ENCODE assay signal across 8 cellular contexts in genomic region chr16:75433732-75434413, GRCh38. TPM values are rescaled to one million over a fixed set of nuclear protein-coding genes. Genes with fewer than 3 reads are reported as not detected.
A peak's percentile ranks its signal among the peaks of the same experiment; 100 is the strongest.
DNase-seq lines count a peak whose midpoint lies in the region; ATAC-seq and TF ChIP-seq lines count a peak whose summit lies in the region.

No MANE protein-coding gene starts in this region.

- no peaks in the 10 kb centered on the region for H3K36me3 ChIP-seq in HAP-1 (replicated peaks)
- no peaks in the 10 kb centered on the region for H3K36me3 ChIP-seq in SJCRH30
- no peaks in the 10 kb centered on the region for H3K36me3 ChIP-seq in kidney epithelial cell (ENCODE audit: control insufficient read depth, insufficient read depth, low read length)

- no peaks in the 10 kb centered on the region for H3K9me3 ChIP-seq in HAP-1
- no peaks in the 10 kb centered on the region for H3K9me3 ChIP-seq in SJCRH30 (replicated peaks)

- in situ Hi-C loops in HAP-1 (cut with MboI; ENCODE audit: low sequenced_read_pairs), result no loop called here

- no peak for TF ChIP-seq CTCF in LNCaP clone FGC (IDR thresholded peaks at IDR 0.05; ENCODE audit: control insufficient read depth, extremely low read depth, insufficient read depth)
- no peak for TF ChIP-seq CTCF in kidney epithelial cell (IDR thresholded peaks at IDR 0.05; ENCODE audit: insufficient read depth, low read length, poor library complexity, severe bottlenecking)

- H3K27me3 ChIP-seq in HAP-1 (ENCODE audit: low read depth) (no peaks in the 10 kb centered on the region), SJCRH30 (no peaks in the 10 kb centered on the region), kidney epithelial cell (ENCODE audit: control insufficient read depth, insufficient read depth, low read length) (no peaks in the 10 kb centered on the region)

- H3K4me1 ChIP-seq in HAP-1 (peaks cover 5% of the 10 kb centered on the region; the same call in 1 of the 2 replicates), SJCRH30 (no peaks in the 10 kb centered on the region)

- DNase-seq in Right ventricle myocardium inferior (ENCODE audit: missing footprints) (no peak), cardiac septum (ENCODE audit: low spot score) (no peak), HAP-1 (ENCODE audit: low spot score in 2 of 2) (no peak), LNCaP clone FGC (ENCODE audit: low read depth) (peak; percentile 94), SJCRH30 (peak; percentile 54 to 72), cerebellum (ENCODE audit: low spot score) (peak; percentile 80), kidney epithelial cell (ENCODE audit: low read depth) (peak; percentile 91)
- peak; percentile 31 for DNase-seq in stimulated activated CD8-positive, alpha-beta memory T cell treated with anti-CD3 and anti-CD28 coated beads, Interleukin-4, amount 100 ng/mL, for 48 hours

- H3K4me3 ChIP-seq in HAP-1, result peak overlapping the region; percentile 79
- peak overlapping the region; percentile 94 for H3K4me3 ChIP-seq in LNCaP clone FGC (ENCODE audit: low read depth, low read length)
- H3K4me3 ChIP-seq in SJCRH30, result peak overlapping the region; percentile 71
- peak overlapping the region; percentile 66 for H3K4me3 ChIP-seq in kidney epithelial cell (ENCODE audit: low read depth, low read length)

- peak; percentile 80 for ATAC-seq in Right ventricle myocardium inferior

- intact Hi-C loops in Right ventricle myocardium inferior (cut with DNase I), result loop anchor here (2.0 kb wide), 1 partner anchor 31 kb away; the partner anchor contains the start of gene TMEM170A
- intact Hi-C loops in cardiac septum (cut with DNase I), result no loop called here

- H3K27ac ChIP-seq in SJCRH30, result peak overlapping the region; percentile 82

RNA-seq across cellular contexts. Expression of gene CFDP1, which starts 0.6 kb away (rescaled TPM):
- total RNA-seq in Right ventricle myocardium inferior (26.6 TPM), cardiac septum (24.6 TPM), cerebellum (47.2 TPM), kidney epithelial cell (38.0 and 59.7 TPM in 2 replicates)
- total RNA-seq in SJCRH30 (2014; rRNA removed; shearing (Covaris generic)), result 42.0 and 50.3 TPM in 2 replicates

RNA-seq across cellular contexts. Expression of gene TMEM170A, which starts 30.6 kb away (rescaled TPM):
- total RNA-seq in Right ventricle myocardium inferior (9.6 TPM), cardiac septum (10.4 TPM), cerebellum (39.1 TPM), kidney epithelial cell (29.1 and 30.2 TPM in 2 replicates)
- total RNA-seq in SJCRH30 (2014; rRNA removed; shearing (Covaris generic)), result 21.6 and 22.0 TPM in 2 replicates

Comparison
In these comparisons a context has a peak if more than half of its experiments do, and no peak if none do; other contexts are left out.
1. DNase-seq: peak in LNCaP clone FGC (single experiment), SJCRH30 (2 of 2), cerebellum (single experiment), kidney epithelial cell (single experiment) and stimulated activated CD8-positive, alpha-beta memory T cell treated with anti-CD3 and anti-CD28 coated beads, Interleukin-4, amount 100 ng/mL, for 48 hours (single experiment); none in Right ventricle myocardium inferior (single experiment), cardiac septum (single experiment) and HAP-1 (0 of 2).
2. Peak in every context shown above with its lines, with median percentiles within 50 percentile points of each other: H3K4me3 ChIP-seq.